ENCODE assay signal across 1 cellular context in genomic region chr7:149006345-149006725, GRCh38.
TF ChIP-seq lines count a peak whose summit lies in the region.

No MANE protein-coding gene starts in this region.

TF ChIP-seq in H1, 55 proteins besides CTCF, POLR2A, EP300 and RAD21 (continued from another document):
- TF ChIP-seq, protein P1, sequence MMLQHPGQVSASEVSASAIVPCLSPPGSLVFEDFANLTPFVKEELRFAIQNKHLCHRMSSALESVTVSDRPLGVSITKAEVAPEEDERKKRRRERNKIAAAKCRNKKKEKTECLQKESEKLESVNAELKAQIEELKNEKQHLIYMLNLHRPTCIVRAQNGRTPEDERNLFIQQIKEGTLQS (IDR thresholded peaks at IDR 0.05; ENCODE audit: insufficient read depth, low read depth, low read length), result no peak
- TF ChIP-seq, protein P2, sequence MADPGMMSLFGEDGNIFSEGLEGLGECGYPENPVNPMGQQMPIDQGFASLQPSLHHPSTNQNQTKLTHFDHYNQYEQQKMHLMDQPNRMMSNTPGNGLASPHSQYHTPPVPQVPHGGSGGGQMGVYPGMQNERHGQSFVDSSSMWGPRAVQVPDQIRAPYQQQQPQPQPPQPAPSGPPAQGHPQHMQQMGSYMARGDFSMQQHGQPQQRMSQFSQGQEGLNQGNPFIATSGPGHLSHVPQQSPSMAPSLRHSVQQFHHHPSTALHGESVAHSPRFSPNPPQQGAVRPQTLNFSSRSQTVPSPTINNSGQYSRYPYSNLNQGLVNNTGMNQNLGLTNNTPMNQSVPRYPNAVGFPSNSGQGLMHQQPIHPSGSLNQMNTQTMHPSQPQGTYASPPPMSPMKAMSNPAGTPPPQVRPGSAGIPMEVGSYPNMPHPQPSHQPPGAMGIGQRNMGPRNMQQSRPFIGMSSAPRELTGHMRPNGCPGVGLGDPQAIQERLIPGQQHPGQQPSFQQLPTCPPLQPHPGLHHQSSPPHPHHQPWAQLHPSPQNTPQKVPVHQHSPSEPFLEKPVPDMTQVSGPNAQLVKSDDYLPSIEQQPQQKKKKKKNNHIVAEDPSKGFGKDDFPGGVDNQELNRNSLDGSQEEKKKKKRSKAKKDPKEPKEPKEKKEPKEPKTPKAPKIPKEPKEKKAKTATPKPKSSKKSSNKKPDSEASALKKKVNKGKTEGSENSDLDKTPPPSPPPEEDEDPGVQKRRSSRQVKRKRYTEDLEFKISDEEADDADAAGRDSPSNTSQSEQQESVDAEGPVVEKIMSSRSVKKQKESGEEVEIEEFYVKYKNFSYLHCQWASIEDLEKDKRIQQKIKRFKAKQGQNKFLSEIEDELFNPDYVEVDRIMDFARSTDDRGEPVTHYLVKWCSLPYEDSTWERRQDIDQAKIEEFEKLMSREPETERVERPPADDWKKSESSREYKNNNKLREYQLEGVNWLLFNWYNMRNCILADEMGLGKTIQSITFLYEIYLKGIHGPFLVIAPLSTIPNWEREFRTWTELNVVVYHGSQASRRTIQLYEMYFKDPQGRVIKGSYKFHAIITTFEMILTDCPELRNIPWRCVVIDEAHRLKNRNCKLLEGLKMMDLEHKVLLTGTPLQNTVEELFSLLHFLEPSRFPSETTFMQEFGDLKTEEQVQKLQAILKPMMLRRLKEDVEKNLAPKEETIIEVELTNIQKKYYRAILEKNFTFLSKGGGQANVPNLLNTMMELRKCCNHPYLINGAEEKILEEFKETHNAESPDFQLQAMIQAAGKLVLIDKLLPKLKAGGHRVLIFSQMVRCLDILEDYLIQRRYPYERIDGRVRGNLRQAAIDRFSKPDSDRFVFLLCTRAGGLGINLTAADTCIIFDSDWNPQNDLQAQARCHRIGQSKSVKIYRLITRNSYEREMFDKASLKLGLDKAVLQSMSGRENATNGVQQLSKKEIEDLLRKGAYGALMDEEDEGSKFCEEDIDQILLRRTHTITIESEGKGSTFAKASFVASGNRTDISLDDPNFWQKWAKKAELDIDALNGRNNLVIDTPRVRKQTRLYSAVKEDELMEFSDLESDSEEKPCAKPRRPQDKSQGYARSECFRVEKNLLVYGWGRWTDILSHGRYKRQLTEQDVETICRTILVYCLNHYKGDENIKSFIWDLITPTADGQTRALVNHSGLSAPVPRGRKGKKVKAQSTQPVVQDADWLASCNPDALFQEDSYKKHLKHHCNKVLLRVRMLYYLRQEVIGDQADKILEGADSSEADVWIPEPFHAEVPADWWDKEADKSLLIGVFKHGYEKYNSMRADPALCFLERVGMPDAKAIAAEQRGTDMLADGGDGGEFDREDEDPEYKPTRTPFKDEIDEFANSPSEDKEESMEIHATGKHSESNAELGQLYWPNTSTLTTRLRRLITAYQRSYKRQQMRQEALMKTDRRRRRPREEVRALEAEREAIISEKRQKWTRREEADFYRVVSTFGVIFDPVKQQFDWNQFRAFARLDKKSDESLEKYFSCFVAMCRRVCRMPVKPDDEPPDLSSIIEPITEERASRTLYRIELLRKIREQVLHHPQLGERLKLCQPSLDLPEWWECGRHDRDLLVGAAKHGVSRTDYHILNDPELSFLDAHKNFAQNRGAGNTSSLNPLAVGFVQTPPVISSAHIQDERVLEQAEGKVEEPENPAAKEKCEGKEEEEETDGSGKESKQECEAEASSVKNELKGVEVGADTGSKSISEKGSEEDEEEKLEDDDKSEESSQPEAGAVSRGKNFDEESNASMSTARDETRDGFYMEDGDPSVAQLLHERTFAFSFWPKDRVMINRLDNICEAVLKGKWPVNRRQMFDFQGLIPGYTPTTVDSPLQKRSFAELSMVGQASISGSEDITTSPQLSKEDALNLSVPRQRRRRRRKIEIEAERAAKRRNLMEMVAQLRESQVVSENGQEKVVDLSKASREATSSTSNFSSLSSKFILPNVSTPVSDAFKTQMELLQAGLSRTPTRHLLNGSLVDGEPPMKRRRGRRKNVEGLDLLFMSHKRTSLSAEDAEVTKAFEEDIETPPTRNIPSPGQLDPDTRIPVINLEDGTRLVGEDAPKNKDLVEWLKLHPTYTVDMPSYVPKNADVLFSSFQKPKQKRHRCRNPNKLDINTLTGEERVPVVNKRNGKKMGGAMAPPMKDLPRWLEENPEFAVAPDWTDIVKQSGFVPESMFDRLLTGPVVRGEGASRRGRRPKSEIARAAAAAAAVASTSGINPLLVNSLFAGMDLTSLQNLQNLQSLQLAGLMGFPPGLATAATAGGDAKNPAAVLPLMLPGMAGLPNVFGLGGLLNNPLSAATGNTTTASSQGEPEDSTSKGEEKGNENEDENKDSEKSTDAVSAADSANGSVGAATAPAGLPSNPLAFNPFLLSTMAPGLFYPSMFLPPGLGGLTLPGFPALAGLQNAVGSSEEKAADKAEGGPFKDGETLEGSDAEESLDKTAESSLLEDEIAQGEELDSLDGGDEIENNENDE (IDR thresholded peaks at IDR 0.05; ENCODE audit: insufficient replicate concordance, low read length), result no peak
- TF ChIP-seq RNF2 (IDR thresholded peaks at IDR 0.05; ENCODE audit: borderline replicate concordance, low read depth, low read length, missing control alignments, poor library complexity, severe bottlenecking) (no peak), TBP (IDR thresholded peaks at IDR 0.05; ENCODE audit: low read depth, low read length) (no peak), SIN3A (conservative IDR thresholded peaks at IDR 0.05 in 1 of 2, IDR thresholded peaks at IDR 0.05 in 1 of 2; ENCODE audit: low read depth in 1 of 2, low read length in 2 of 2) (no peak), EZH2 (IDR thresholded peaks at IDR 0.05; ENCODE audit: low read depth, low read length, severe bottlenecking) (no peak)
